In the genomic region with DNA sequence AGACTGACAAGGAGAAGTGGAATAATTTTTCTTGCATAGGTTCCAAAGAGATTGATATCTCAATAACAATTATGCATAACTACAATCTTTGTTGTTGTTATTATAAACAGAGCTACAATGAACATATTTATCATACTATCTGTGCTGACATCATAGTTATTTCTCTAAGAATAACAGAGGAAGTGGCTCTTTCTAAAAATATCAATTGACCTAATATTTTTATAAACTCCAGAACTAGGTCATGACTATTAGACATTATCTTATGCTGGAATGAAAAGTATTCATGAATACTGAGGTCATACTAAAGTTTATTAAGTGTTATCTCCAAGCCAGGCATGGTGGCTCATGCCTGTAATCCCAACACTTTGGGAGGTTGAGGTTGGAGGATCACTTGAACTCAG, we compare ENCODE assay signal across 24 cellular contexts.
DNase-seq lines count a peak whose midpoint lies in the region; ATAC-seq and TF ChIP-seq lines count a peak whose summit lies in the region.
"Had no signal": no experiment of that assay in that cellular context is flagged by ENCODE, and none has a peak within 500 bp of the region (broad histone marks: within the 10 kb centered on the region; RNA-seq: fewer than 3 reads in every experiment).

No MANE protein-coding gene starts in this region.

- H3K27ac Mint-ChIP-seq in HFFc6, result peak overlapping the region; percentile 85
- H3K27ac Mint-ChIP-seq: activated naive CD8-positive, alpha-beta T cell treated with anti-CD3 and anti-CD28 coated beads, Interleukin-2, amount 50 U/mL, for 24 hours; IgD-negative memory B cell; neural progenitor cell; T-helper 1 cell treated with Interleukin-12 subunit alpha and Interleukin-12 subunit beta and Interleukin-4 antibody, amounts not matched to agents 30 μg/mL and 1 μg/mL, for 36 hours had no signal

- peaks cover 16 to 39% of the 10 kb centered on the region in 2 donors for H3K4me1 ChIP-seq in thoracic aorta (ENCODE audit: control insufficient read depth in 1 of 2, low read depth in 2 of 2)
- peaks cover 1% of the 10 kb centered on the region for H3K4me1 ChIP-seq in right cardiac atrium (ENCODE audit: control insufficient read depth, insufficient read depth, low read length)
- H3K4me1 ChIP-seq: BE2C, neural progenitor cell had no signal

- no peaks in the 10 kb centered on the region for H3K9me3 Mint-ChIP-seq in HFFc6
- H3K9me3 Mint-ChIP-seq: activated naive CD8-positive, alpha-beta T cell treated with anti-CD3 and anti-CD28 coated beads, Interleukin-2, amount 50 U/mL, for 24 hours; T-helper 1 cell treated with Interleukin-12 subunit alpha and Interleukin-12 subunit beta and Interleukin-4 antibody, amounts not matched to agents 30 μg/mL and 1 μg/mL, for 36 hours had no signal

- TF ChIP-seq CTCF in HFFc6 (IDR thresholded peaks at IDR 0.05) (no peak), foreskin fibroblast (IDR thresholded peaks at IDR 0.05; ENCODE audit: low read depth, low read length) (no peak), thoracic aorta (IDR thresholded peaks at IDR 0.05) (no peak), GM10248 (IDR thresholded peaks at IDR 0.05; ENCODE audit: control extremely low read depth, extremely low read depth, low read depth, missing control alignments) (no peak)

- H3K9me3 ChIP-seq in thoracic aorta, result no peaks in the 10 kb centered on the region
- H3K9me3 ChIP-seq in right cardiac atrium (ENCODE audit: control insufficient read depth, low read length), result no peaks in the 10 kb centered on the region
- H3K9me3 ChIP-seq: BE2C, Caco-2, mucosa of descending colon had no signal

- CTCF ChIA-PET in GM10248 (lab: Yijun Ruan, JAX), result no interaction called here

- POLR2A ChIA-PET in GM10248 (lab: Yijun Ruan, JAX), result no interaction called here

- DNase-seq in HFFc6 (peak; percentile 54), astrocyte of the hippocampus (ENCODE audit: low read depth, low spot score) (peak; percentile 31), foreskin fibroblast (peak; percentile 9 to 30), thoracic aorta (ENCODE audit: low spot score) (no peak), GM10248 (ENCODE audit: extremely low spot score) (no peak), H7 (no peak), right cardiac atrium (no peak)
- DNase-seq: activated CD4-positive, alpha-beta T cell treated with anti-CD3 and anti-CD28 coated beads, Interleukin-2, amount 50 U/mL, for 1 hour; activated CD8-positive, alpha-beta memory T cell treated with anti-CD3 and anti-CD28 coated beads, Interleukin-2, amount 50 U/mL, for 48 hours; activated effector memory CD4-positive, alpha-beta T cell treated with Interleukin-2 at 50 U/mL for 16 hours; activated naive CD8-positive, alpha-beta T cell treated with anti-CD3 and anti-CD28 coated beads, Interleukin-2, amount 50 U/mL, for 24 hours; BE2C; Caco-2; caudate nucleus; left ventricle myocardium superior; MM.1S; mucosa of descending colon; NCI-H146; NCI-H2171; NCI-H69; Right ventricle myocardium superior had no signal

- H3K36me3 ChIP-seq in thoracic aorta, result no peaks in the 10 kb centered on the region
- no peaks in the 10 kb centered on the region for H3K36me3 ChIP-seq in H7 (replicated peaks; ENCODE audit: control insufficient read depth, insufficient read depth, low read length)
- H3K36me3 ChIP-seq: BE2C, neural progenitor cell had no signal

- intact Hi-C loops in right cardiac atrium (cut with DNase I), result no loop called here

- peak; percentile 62 for ATAC-seq in thoracic aorta (ENCODE audit: insufficient number of reproducible peaks, low FRiP score, low read depth)
- no peak for ATAC-seq in right cardiac atrium
- ATAC-seq: activated naive CD8-positive, alpha-beta T cell treated with anti-CD3 and anti-CD28 coated beads, Interleukin-2, amount 50 U/mL, for 24 hours; left ventricle myocardium superior; mucosa of descending colon had no signal

- H3K4me3 Mint-ChIP-seq in HFFc6, result peak overlapping the region; percentile 45
- H3K4me3 Mint-ChIP-seq: activated naive CD8-positive, alpha-beta T cell treated with anti-CD3 and anti-CD28 coated beads, Interleukin-2, amount 50 U/mL, for 24 hours; IgD-negative memory B cell; neural progenitor cell; T-helper 1 cell treated with Interleukin-12 subunit alpha and Interleukin-12 subunit beta and Interleukin-4 antibody, amounts not matched to agents 30 μg/mL and 1 μg/mL, for 36 hours had no signal

- H3K4me1 Mint-ChIP-seq in HFFc6 (ENCODE audit: low read depth), result peaks cover 68% of the 10 kb centered on the region
- H3K4me1 Mint-ChIP-seq: activated naive CD8-positive, alpha-beta T cell treated with anti-CD3 and anti-CD28 coated beads, Interleukin-2, amount 50 U/mL, for 24 hours; neural progenitor cell had no signal

- H3K4me3 ChIP-seq in foreskin fibroblast (ENCODE audit: low read depth in 1 of 2, low read length in 2 of 2), result no peak overlapping the region
- no peak overlapping the region for H3K4me3 ChIP-seq in thoracic aorta
- no peak overlapping the region for H3K4me3 ChIP-seq in H7 (ENCODE audit: insufficient read depth, low read depth, low read length)
- no peak overlapping the region for H3K4me3 ChIP-seq in right cardiac atrium (ENCODE audit: low read length)
- H3K4me3 ChIP-seq: mucosa of descending colon, neural progenitor cell had no signal

- no peaks in the 10 kb centered on the region for H3K36me3 Mint-ChIP-seq in HFFc6 (ENCODE audit: low read depth)
- H3K36me3 Mint-ChIP-seq: neural progenitor cell had no signal

- H3K27me3 ChIP-seq in thoracic aorta (replicated peaks; ENCODE audit: insufficient read depth), result no peaks in the 10 kb centered on the region
- H3K27me3 ChIP-seq in H7 (ENCODE audit: control insufficient read depth, insufficient read depth, low read length), result no peaks in the 10 kb centered on the region
- no peaks in the 10 kb centered on the region for H3K27me3 ChIP-seq in right cardiac atrium (ENCODE audit: control insufficient read depth, insufficient read depth)
- H3K27me3 ChIP-seq: BE2C, neural progenitor cell had no signal

- H3K27ac ChIP-seq in thoracic aorta (peak overlapping the region; percentile 50 to 78), right cardiac atrium (ENCODE audit: low read length) (no peak overlapping the region)
- H3K27ac ChIP-seq: neural progenitor cell had no signal

- peaks cover 1% of the 10 kb centered on the region; the same call in 1 of the 2 replicates for H3K27me3 Mint-ChIP-seq in HFFc6 (ENCODE audit: insufficient read depth)

Comparison
In these comparisons a context has a peak if more than half of its experiments do, and no peak if none do; other contexts are left out.
1. DNase-seq: peak in HFFc6 (single experiment), astrocyte of the hippocampus (single experiment) and foreskin fibroblast (2 of 2); none in thoracic aorta (single experiment), GM10248 (single experiment), H7 (single experiment) and right cardiac atrium (0 of 3).